In the genomic region with DNA sequence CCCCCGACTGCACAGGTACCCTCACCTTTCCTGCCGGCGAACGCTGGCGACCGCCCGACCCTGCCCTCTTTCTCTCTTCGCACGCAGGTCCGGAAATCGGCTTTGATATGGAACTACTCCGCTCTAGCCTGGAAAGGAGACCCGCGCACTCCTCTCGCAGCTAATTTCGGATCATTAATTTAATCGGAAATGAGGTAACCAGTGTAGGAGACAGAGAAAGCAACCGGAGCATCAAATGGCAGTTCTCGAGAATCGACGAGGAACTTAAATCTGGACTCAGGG, we compare ENCODE assay signal across 8 cellular contexts. TPM values are rescaled to one million over a fixed set of nuclear protein-coding genes. Genes with fewer than 3 reads are reported as not detected.
DNase-seq lines count a peak whose midpoint lies in the region; ATAC-seq and TF ChIP-seq lines count a peak whose summit lies in the region.

No MANE protein-coding gene starts in this region.

- peak overlapping the region; percentile 61 for H3K9ac ChIP-seq in HUES64 (ENCODE audit: low read depth, low read length)

- under 1% methylated on average over 21 of the region's 21 CpGs for WGBS in HUES64
- WGBS in lower leg skin, 2 donors = 0% methylated on average over 21 of the region's 21 CpGs

- H3K9me3 ChIP-seq in HUES64 (ENCODE audit: insufficient read depth, low read depth, low read length) = no peaks in the 10 kb centered on the region
- no peaks in the 10 kb centered on the region for H3K9me3 ChIP-seq in upper lobe of right lung

- in situ Hi-C loops in ACHN (cut with HindIII; ENCODE audit: low pct_ligation_motif_present, low pct_unique_long_range_greater_than_20kb, low sequenced_read_pairs) = no loop called here

- ATAC-seq in upper lobe of right lung = no peak

- peaks cover 16% of the 10 kb centered on the region for H3K4me1 ChIP-seq in HUES64 (ENCODE audit: insufficient read depth, low read length)
- H3K4me1 ChIP-seq in upper lobe of right lung = peaks cover 22% of the 10 kb centered on the region

- DNase-seq in ACHN = peak; percentile 49
- no peak for DNase-seq in lower leg skin (ENCODE audit: low spot score in 2 of 2)
- no peak for DNase-seq in upper lobe of right lung
- DNase-seq in activated CD4-positive, alpha-beta T cell treated with anti-CD3 and anti-CD28 coated beads, Interleukin-2, amount 50 U/mL, for 1 hour = no peak
- no peak for DNase-seq in central memory CD4-positive, alpha-beta T cell

- H3K36me3 ChIP-seq in HUES64 (ENCODE audit: insufficient read depth, low read length) (no peaks in the 10 kb centered on the region), upper lobe of right lung (no peaks in the 10 kb centered on the region)

- peak overlapping the region; percentile 87 for H3K4me3 ChIP-seq in HUES64 (ENCODE audit: low read length)
- peak overlapping the region; percentile 53 for H3K4me3 ChIP-seq in lower leg skin (ENCODE audit: low read depth, poor library complexity, severe bottlenecking)
- peak overlapping the region; percentile 72 for H3K4me3 ChIP-seq in upper lobe of right lung

- intact Hi-C loops in lower leg skin (cut with DNase I; ENCODE audit: low total_unique reads) (loop anchor here (10.0 kb wide), 1 partner anchor 247 kb away; no protein-coding TSS in a partner anchor), upper lobe of right lung (cut with DNase I) (loop anchor here (10.0 kb wide), 1 partner anchor 427 kb away; no protein-coding TSS in a partner anchor)

- TF ChIP-seq CTCF in lower leg skin (IDR thresholded peaks at IDR 0.05) = no peak
- no peak for TF ChIP-seq CTCF in upper lobe of right lung (IDR thresholded peaks at IDR 0.05)

- TF ChIP-seq POLR2A in GM18526 (IDR thresholded peaks at IDR 0.05; ENCODE audit: extremely low read depth, insufficient read length) = peak; percentile 7
- no peak for TF ChIP-seq POLR2A in lower leg skin (IDR thresholded peaks at IDR 0.05)

- H3K27me3 ChIP-seq in HUES64 (ENCODE audit: insufficient read depth, low read length) (peaks cover 24% of the 10 kb centered on the region), upper lobe of right lung (no peaks in the 10 kb centered on the region)

- H3K27ac ChIP-seq in HUES64 (ENCODE audit: low read depth, low read length) (no peak overlapping the region; the same call in 1 of the 2 replicates), angular gyrus (ENCODE audit: low read depth, low read length) (peak overlapping the region; percentile 68), upper lobe of right lung (peak overlapping the region; percentile 97)

RNA-seq across cellular contexts. Expression of a gene that starts 0.9 kb away (rescaled TPM):
- 1.7 TPM for polyA plus RNA-seq in HUES64 (2013, experiment 1 of 2)
- polyA plus RNA-seq in HUES64 (2013, experiment 2 of 2) = 1.6 TPM
- total RNA-seq in lower leg skin (10 to 100 TPM; 16.3 to 52.2 (median 25.7) TPM), upper lobe of right lung (71.2 TPM)
